8 cellular contexts compared by ENCODE assay signal in genomic region chr10:112950714-112951348, GRCh38. TPM values are rescaled to one million over a fixed set of nuclear protein-coding genes. Genes with fewer than 3 reads are reported as not detected.
A peak's percentile ranks its signal among the peaks of the same experiment; 100 is the strongest.
DNase-seq lines count a peak whose midpoint lies in the region; ATAC-seq and TF ChIP-seq lines count a peak whose summit lies in the region.

No MANE protein-coding gene starts in this region.

- peak overlapping the region; percentile 73 for H3K27ac ChIP-seq in OCI-LY1 (ENCODE audit: low read depth, low read length, poor library complexity, severe bottlenecking)
- peak overlapping the region; percentile 52 to 97 (median 88) for H3K27ac ChIP-seq in adrenal gland
- no peak overlapping the region for H3K27ac ChIP-seq in iPS DF 6.9 (ENCODE audit: low read length)
- peak overlapping the region; percentile 78 for H3K27ac ChIP-seq in skeletal muscle tissue (ENCODE audit: low read depth, low read length)

- H3K9me3 ChIP-seq in OCI-LY1 (ENCODE audit: low read length) (no peaks in the 10 kb centered on the region), adrenal gland (replicated peaks in 1 of 3) (no peaks in the 10 kb centered on the region), iPS DF 6.9 (ENCODE audit: control insufficient read depth, insufficient read depth, low read length) (no peaks in the 10 kb centered on the region), skeletal muscle tissue (ENCODE audit: control insufficient read depth in 3 of 3, low read length in 3 of 3) (no peaks in the 10 kb centered on the region)

- peak in 1 of 2 donors; percentile 1 for TF ChIP-seq POLR2A in adrenal gland (IDR thresholded peaks at IDR 0.05)

- TF ChIP-seq CTCF in GM13976 (IDR thresholded peaks at IDR 0.05; ENCODE audit: borderline replicate concordance, control extremely low read depth, extremely low read depth, insufficient read depth, missing control alignments): no peak
- no peak for TF ChIP-seq CTCF in OCI-LY1 (IDR thresholded peaks at IDR 0.05; ENCODE audit: low read length)
- TF ChIP-seq CTCF in adrenal gland (IDR thresholded peaks at IDR 0.05): no peak

- H3K27me3 ChIP-seq in OCI-LY1 (ENCODE audit: insufficient read depth, low read length) (no peaks in the 10 kb centered on the region), adrenal gland (no peaks in the 10 kb centered on the region), iPS DF 6.9 (ENCODE audit: control insufficient read depth, insufficient read depth, low read length) (no peaks in the 10 kb centered on the region), skeletal muscle tissue (ENCODE audit: control insufficient read depth in 3 of 3, insufficient read depth in 3 of 3, low read length in 3 of 3) (no peaks in the 10 kb centered on the region)

- H4K20me1 ChIP-seq in OCI-LY1 (ENCODE audit: insufficient read depth, low read length): no peaks in the 10 kb centered on the region

- in situ Hi-C loops in GM13976 (cut with MboI; ENCODE audit: low sequenced_read_pairs, unreplicated experiment): no loop called here

- peaks cover 55% of the 10 kb centered on the region for H3K4me1 ChIP-seq in OCI-LY1 (ENCODE audit: insufficient read depth, low read length, severe bottlenecking)
- peaks cover 14 to 33% of the 10 kb centered on the region in 2 donors for H3K4me1 ChIP-seq in adrenal gland (replicated peaks in 1 of 2)
- H3K4me1 ChIP-seq in iPS DF 6.9 (ENCODE audit: control insufficient read depth, insufficient read depth, low read length): peaks cover 2% of the 10 kb centered on the region; the same call in 1 of the 2 replicates
- peaks cover 6 to 20% (median 18%) of the 10 kb centered on the region in 3 donors for H3K4me1 ChIP-seq in skeletal muscle tissue (ENCODE audit: control insufficient read depth in 3 of 3, insufficient read depth in 3 of 3, low read length in 3 of 3)

- no peak overlapping the region for H2AFZ ChIP-seq in OCI-LY1 (ENCODE audit: low read length)

- H3K79me2 ChIP-seq in OCI-LY1 (ENCODE audit: insufficient read depth, low read length): peaks cover 40% of the 10 kb centered on the region

- no peaks in the 10 kb centered on the region for H3F3A ChIP-seq in OCI-LY1 (ENCODE audit: insufficient read depth, low read length)

- H3K9ac ChIP-seq in OCI-LY1 (ENCODE audit: low read length) (peak overlapping the region; percentile 75), skeletal muscle tissue (ENCODE audit: low read depth in 1 of 3, low read length in 3 of 3) (peak overlapping the region; percentile 75 to 91 (median 88))

- intact Hi-C loops in adrenal gland (cut with DNase I): no loop called here

- H3K36me3 ChIP-seq in OCI-LY1 (ENCODE audit: insufficient read depth, low read length): peaks cover 14% of the 10 kb centered on the region; the same call in 1 of the 2 replicates
- H3K36me3 ChIP-seq in adrenal gland (replicated peaks in 1 of 2): no peaks in the 10 kb centered on the region
- 0 out of 2 replicates have a peak, but pooled peaks cover 5% of the 10 kb centered on the region for H3K36me3 ChIP-seq in iPS DF 6.9 (ENCODE audit: control insufficient read depth, insufficient read depth, low read length)
- H3K36me3 ChIP-seq in skeletal muscle tissue (ENCODE audit: control insufficient read depth in 3 of 3, insufficient read depth in 3 of 3, low read length in 3 of 3): no peaks in the 10 kb centered on the region

- H3K9me2 ChIP-seq in OCI-LY1 (ENCODE audit: low read depth, low read length): no peaks in the 10 kb centered on the region

- peak overlapping the region; percentile 83 for H3K4me2 ChIP-seq in OCI-LY1 (ENCODE audit: low read length)

- 0 to 1% (median 1%) methylated on average over 25 to 54 of the region's 54 CpGs for WGBS in adrenal gland, 4 donors
- no CpG with 5 or more reads among the region's 54 CpGs for WGBS in iPS DF 6.9 (ENCODE audit: insufficient coverage, insufficient read length)

- ATAC-seq in GM21390 (IDR thresholded peaks at IDR 0.05; ENCODE audit: unreplicated experiment): no peak
- no peak for ATAC-seq in HG02970 (IDR thresholded peaks at IDR 0.05; ENCODE audit: low FRiP score, unreplicated experiment)

- peak; percentile 35 for DNase-seq in GM13976 (ENCODE audit: low spot score)
- peak; percentile 34 to 66 (median 50) for DNase-seq in adrenal gland
- DNase-seq in iPS DF 6.9 (ENCODE audit: low read depth, low spot score): no peak
- DNase-seq in COLO829 (ENCODE audit: low spot score): no peak

- H3K4me3 ChIP-seq in OCI-LY1 (ENCODE audit: low read depth, low read length, poor library complexity, severe bottlenecking) (peak overlapping the region; percentile 71), adrenal gland (peak overlapping the region in 3 of 4 donors; percentile 50 to 83 (median 77)), iPS DF 6.9 (ENCODE audit: low read length) (peak overlapping the region; percentile 97), skeletal muscle tissue (ENCODE audit: low read length in 3 of 3) (peak overlapping the region; percentile 69 to 91 (median 76))

RNA-seq across cellular contexts. Expression of gene TCF7L2, which starts 0.8 kb away (rescaled TPM):
- total RNA-seq in adrenal gland: 10 to 100 TPM in 7 of 8 donors, 1 to 10 TPM in 1; 8.7 to 24.7 (median 14.8) TPM
- polyA plus RNA-seq in adrenal gland: 10 to 100 TPM; 10.5 to 23.2 (median 18.6) TPM
- total RNA-seq in skeletal muscle tissue: 33.9 TPM

Comparison
In these comparisons a context has a peak if more than half of its experiments do, and no peak if none do; other contexts are left out.
1. DNase-seq: peak in GM13976 (single experiment) and adrenal gland (7 of 7); none in iPS DF 6.9 (single experiment) and COLO829 (single experiment).
2. Peak in every context shown above with its lines, with median percentiles within 50 percentile points of each other: H3K4me3 ChIP-seq.